Comparison of ENCODE assay signal across 8 cellular contexts in the genomic region with DNA sequence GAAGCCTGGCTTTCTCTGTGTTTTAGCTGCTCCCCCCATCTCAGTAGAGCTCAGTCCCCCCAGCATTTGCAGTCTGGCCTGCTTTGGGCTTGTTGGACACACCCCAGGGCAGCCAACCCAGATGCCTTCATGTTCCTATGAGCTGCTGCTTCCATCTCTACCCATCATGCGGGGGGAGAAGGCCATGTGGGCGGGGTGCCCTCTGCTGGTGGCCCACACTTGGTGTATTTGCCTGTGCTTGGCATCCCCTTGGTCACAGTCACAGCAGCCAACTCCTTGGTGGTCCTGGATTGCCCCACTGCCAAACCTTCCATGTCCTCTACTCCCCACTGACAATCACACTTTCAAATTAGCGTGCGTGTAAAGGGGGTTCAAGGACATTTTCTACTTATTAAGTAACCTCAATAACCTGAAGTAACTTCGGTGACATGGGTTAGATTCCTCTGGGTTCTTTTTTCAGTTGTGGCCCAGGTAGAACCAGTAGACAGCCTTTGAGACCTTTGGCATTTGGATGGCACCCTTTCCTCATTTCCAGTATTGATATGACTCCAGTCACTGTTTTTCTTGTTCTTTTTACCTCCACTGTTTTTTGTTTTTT.
DNase-seq lines count a peak whose midpoint lies in the region; ATAC-seq and TF ChIP-seq lines count a peak whose summit lies in the region.

No MANE protein-coding gene starts in this region.

- intact Hi-C loops in posterior cingulate gyrus (cut with DNase I): loop anchor here (1.0 kb wide), 1 partner anchor 43 kb away; the partner anchor contains the start of gene SNX30

- peak; percentile 76 for DNase-seq in AG20443 (ENCODE audit: low spot score)
- DNase-seq in HK-2 (ENCODE audit: unreplicated experiment): peak; percentile 75
- peak; percentile 83 for DNase-seq in RWPE1 (ENCODE audit: low spot score)
- DNase-seq in activated T-helper 1 cell treated with anti-CD3 and anti-CD28 coated beads, Interleukin-2, amount 50 U/mL, for 16 hours (ENCODE audit: low read depth in 1 of 2, low spot score in 1 of 2): peak; percentile 61 to 68
- peak; percentile 52 for DNase-seq in foreskin melanocyte
- DNase-seq in posterior cingulate gyrus: peak; percentile 45 to 96 (median 76)
- no peak for DNase-seq in DMS79 (lab: John Stamatoyannopoulos, UW)

- CTCF ChIA-PET in RWPE1 (lab: Yijun Ruan, JAX): interaction anchor here (0.5 to 1.3 kb wide), 9 partner anchors 14 to 696 kb away, joined by 3 to 7 read pairs (median 3); partner anchors contain the start of gene INIP

- peak; percentile 79 for ATAC-seq in GM18907 (IDR thresholded peaks at IDR 0.05; ENCODE audit: unreplicated experiment)

- H3K27ac ChIP-seq in RWPE1: no peak overlapping the region

- POLR2A ChIA-PET in RWPE1 (lab: Yijun Ruan, JAX; ENCODE audit: low non-redundant PET): no interaction called here

- peak; percentile 74 for TF ChIP-seq CTCF in RWPE1 (conservative IDR thresholded peaks at IDR 0.05; ENCODE audit: low read depth)
